Comparison of ENCODE assay signal across 8 cellular contexts in the genomic region with DNA sequence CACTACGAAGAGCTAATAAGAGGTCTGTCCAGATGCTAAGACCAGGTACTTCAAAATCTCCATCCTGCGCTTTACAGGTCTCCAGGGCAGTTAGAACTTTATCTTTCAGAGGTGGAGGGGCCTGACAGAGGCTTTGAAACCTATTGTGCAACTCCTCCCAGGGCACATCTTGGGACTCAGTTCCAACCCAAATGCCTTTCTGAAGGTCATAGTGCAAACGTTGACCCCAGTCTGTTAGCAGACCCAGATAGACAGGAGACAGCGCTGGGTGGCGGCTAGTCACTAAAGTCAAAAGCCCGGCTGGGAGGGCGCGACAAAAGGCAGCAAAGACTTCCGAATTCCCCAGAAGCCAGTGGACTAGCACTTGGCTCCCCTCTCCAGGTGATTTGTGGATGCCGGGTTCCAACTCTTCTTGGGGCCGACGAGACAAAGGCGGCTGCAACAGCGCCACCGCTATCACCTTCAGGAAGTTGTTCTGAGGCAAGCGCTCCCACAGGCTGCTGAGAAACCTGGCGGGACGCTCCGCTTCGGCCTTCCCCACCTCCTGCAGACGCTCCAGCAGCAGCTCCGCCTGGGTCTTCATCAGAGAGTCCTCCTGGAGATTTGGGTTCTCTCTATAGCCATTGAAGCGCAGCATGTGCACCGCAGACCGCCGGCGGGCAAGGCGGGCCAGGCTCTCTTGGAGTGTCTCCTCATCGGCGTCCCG. TPM values are rescaled to one million over a fixed set of nuclear protein-coding genes. Genes with fewer than 3 reads are reported as not detected.
A peak's percentile ranks its signal among the peaks of the same experiment; 100 is the strongest.
DNase-seq lines count a peak whose midpoint lies in the region; ATAC-seq and TF ChIP-seq lines count a peak whose summit lies in the region.

No MANE protein-coding gene starts in this region.

- no peaks in the 10 kb centered on the region for H3K9me2 ChIP-seq in PC-3 (replicated peaks; ENCODE audit: low read length)

- H3F3A ChIP-seq in PC-3 (ENCODE audit: low read length, unreplicated experiment): no peaks in the 10 kb centered on the region

- TF ChIP-seq CTCF in PC-3 (conservative IDR thresholded peaks at IDR 0.05; ENCODE audit: low read depth, low read length) (peak; percentile 61), glutamatergic neuron (IDR thresholded peaks at IDR 0.05; ENCODE audit: partially characterized antibody, unreplicated experiment) (no peak), osteocyte (IDR thresholded peaks at IDR 0.05) (peak; percentile 60)

- H3K4me1 ChIP-seq in PC-3 (ENCODE audit: insufficient read depth, low read length): peaks cover 3% of the 10 kb centered on the region; the same call in 1 of the 2 replicates

- CTCF ChIA-PET in PC-3 (lab: Charles Lee): no interaction called here

- no TSS peak for BruUV-seq in PC-3 (replicated peaks; lab: Mats Ljungman, UMichigan)

- POLR2A ChIA-PET in PC-3 (lab: Charles Lee; ENCODE audit: unreplicated experiment): no interaction called here

- H3K4me2 ChIP-seq in PC-3 (ENCODE audit: low read length): peak overlapping the region; percentile 91

- peak overlapping the region; percentile 84 for H3K9ac ChIP-seq in PC-3 (ENCODE audit: low read length)

- peaks cover 7% of the 10 kb centered on the region for H3K9me3 Mint-ChIP-seq in glutamatergic neuron (ENCODE audit: unreplicated experiment)
- H3K9me3 Mint-ChIP-seq in osteocyte (ENCODE audit: unreplicated experiment): no peaks in the 10 kb centered on the region

- peak overlapping the region; percentile 75 for H3K4me3 ChIP-seq in Jurkat, Clone E6-1 (ENCODE audit: low read length)
- H3K4me3 ChIP-seq in PC-3 (ENCODE audit: low read length): peak overlapping the region; percentile 85

- intact Hi-C loops in PC-3 (cut with micrococcal nuclease): no loop called here

- no peaks in the 10 kb centered on the region for H3K36me3 ChIP-seq in PC-3 (ENCODE audit: low read depth, low read length)

- peak overlapping the region; percentile 91 for H2AFZ ChIP-seq in PC-3 (ENCODE audit: low read length)

- peak overlapping the region; percentile 82 for H3K27ac ChIP-seq in PC-3 (ENCODE audit: low read length)

- peak overlapping the region; percentile 98 for H3K4me3 Mint-ChIP-seq in glutamatergic neuron (ENCODE audit: unreplicated experiment)
- H3K4me3 Mint-ChIP-seq in osteocyte (ENCODE audit: unreplicated experiment): peak overlapping the region; percentile 99

- H3K36me3 Mint-ChIP-seq in glutamatergic neuron (ENCODE audit: unreplicated experiment) (no peaks in the 10 kb centered on the region), osteocyte (ENCODE audit: unreplicated experiment) (no peaks in the 10 kb centered on the region)

- H3K27me3 Mint-ChIP-seq in glutamatergic neuron (ENCODE audit: unreplicated experiment): no peaks in the 10 kb centered on the region
- H3K27me3 Mint-ChIP-seq in osteocyte (ENCODE audit: unreplicated experiment): no peaks in the 10 kb centered on the region

- H3K79me2 ChIP-seq in PC-3 (ENCODE audit: low read length): peaks cover 11% of the 10 kb centered on the region; the same call in 1 of the 2 replicates

- H3K4me1 Mint-ChIP-seq in glutamatergic neuron (ENCODE audit: low read depth, unreplicated experiment) (peaks cover 14% of the 10 kb centered on the region), osteocyte (ENCODE audit: unreplicated experiment) (peaks cover 19% of the 10 kb centered on the region)

- no peaks in the 10 kb centered on the region for H3K27me3 ChIP-seq in PC-3 (ENCODE audit: low read length)

- no peaks in the 10 kb centered on the region for H3K9me3 ChIP-seq in PC-3 (ENCODE audit: low read length)

- peak; percentile 73 for DNase-seq in Daoy (ENCODE audit: low read depth)
- peak; percentile 40 for DNase-seq in Jurkat, Clone E6-1 (ENCODE audit: low read depth, low spot score)
- peak; percentile 60 for DNase-seq in PC-3
- DNase-seq in activated naive CD4-positive, alpha-beta T cell treated with anti-CD3 and anti-CD28 coated beads, Interleukin-2, amount 50 U/mL, for 16 hours: peak; percentile 70
- DNase-seq in glutamatergic neuron: peak; percentile 60
- no peak for DNase-seq in osteocyte (ENCODE audit: extremely low spot score, unreplicated experiment)
- peak; percentile 78 for DNase-seq in ureter (ENCODE audit: low spot score)

- peak; percentile 54 for ATAC-seq in GM21619 (IDR thresholded peaks at IDR 0.05; ENCODE audit: unreplicated experiment)
- peak; percentile 63 for ATAC-seq in PC-3

- no peaks in the 10 kb centered on the region for H4K20me1 ChIP-seq in PC-3 (ENCODE audit: low read length)

- H3K27ac Mint-ChIP-seq in glutamatergic neuron (ENCODE audit: unreplicated experiment): peak overlapping the region; percentile 99
- peak overlapping the region; percentile 97 for H3K27ac Mint-ChIP-seq in osteocyte (ENCODE audit: unreplicated experiment)

RNA-seq across cellular contexts. Expression of a gene that starts 0.7 kb away (rescaled TPM):
- 12.8 and 17.7 TPM in 2 replicates for total RNA-seq in Daoy (2014; rRNA removed; shearing (Covaris generic))
- polyA plus RNA-seq in Jurkat, Clone E6-1 (2012; ENCODE audit: insufficient read depth, insufficient read length): 7.0 TPM
- total RNA-seq in PC-3 (2014; rRNA removed) (5.0 TPM in 2 replicates), glutamatergic neuron (ENCODE audit: unreplicated experiment) (22.0 TPM), osteocyte (8.7 and 9.4 TPM in 2 replicates), ureter (17.9 TPM)

RNA-seq across cellular contexts. Expression of a gene that starts 41.5 kb away (rescaled TPM):
- 0.71 and 1.2 TPM in 2 replicates for total RNA-seq in Daoy (2014; rRNA removed; shearing (Covaris generic))
- 4.6 TPM for polyA plus RNA-seq in Jurkat, Clone E6-1 (2012; ENCODE audit: insufficient read depth, insufficient read length)
- total RNA-seq in PC-3 (2014; rRNA removed) (not detected in 2 replicates), glutamatergic neuron (ENCODE audit: unreplicated experiment) (11.7 TPM), osteocyte (0.52 and 0.70 TPM in 2 replicates), ureter (12.6 TPM)
